In genomic region chr20:49682798-49683197, GRCh38 we compare ENCODE assay signal across 18 cellular contexts. TPM values are rescaled to one million over a fixed set of nuclear protein-coding genes. Genes with fewer than 3 reads are reported as not detected.
DNase-seq lines count a peak whose midpoint lies in the region; ATAC-seq and TF ChIP-seq lines count a peak whose summit lies in the region.
"Had no signal": no experiment of that assay in that cellular context is flagged by ENCODE, and none has a peak within 500 bp of the region (broad histone marks: within the 10 kb centered on the region; RNA-seq: fewer than 3 reads in every experiment).

No MANE protein-coding gene starts in this region.

- H3K27ac ChIP-seq in mammary epithelial cell (ENCODE audit: insufficient read depth, low read depth, low read length) = no peak overlapping the region

- no peaks in the 10 kb centered on the region for H3K9me3 Mint-ChIP-seq in MCF 10A (ENCODE audit: unreplicated experiment)
- H3K9me3 Mint-ChIP-seq in natural killer cell = no peaks in the 10 kb centered on the region
- H3K9me3 Mint-ChIP-seq: CD4-positive, alpha-beta memory T cell had no signal

- H3K4me3 ChIP-seq in mammary epithelial cell (replicated peaks in 1 of 3; ENCODE audit: insufficient read depth in 1 of 3, low read depth in 2 of 3, low read length in 3 of 3) = no peak overlapping the region
- H3K4me3 ChIP-seq: K562 had no signal

- H3K4me1 Mint-ChIP-seq in MCF 10A (ENCODE audit: insufficient read depth, unreplicated experiment) (peaks cover 65% of the 10 kb centered on the region), T-helper 17 cell (peaks cover 35% of the 10 kb centered on the region), natural killer cell (peaks cover 70 to 82% of the 10 kb centered on the region in 2 donors)

- H4K20me1 ChIP-seq in mammary epithelial cell (ENCODE audit: insufficient read depth, low read length) = no peaks in the 10 kb centered on the region

- H3K36me3 ChIP-seq in mammary epithelial cell (ENCODE audit: insufficient read depth, low read length) = no peaks in the 10 kb centered on the region
- H3K36me3 ChIP-seq: BE2C had no signal

- no peaks in the 10 kb centered on the region for H3K27me3 ChIP-seq in mammary epithelial cell (ENCODE audit: insufficient read depth, low read length)
- H3K27me3 ChIP-seq: BE2C had no signal

- H2AFZ ChIP-seq in mammary epithelial cell (ENCODE audit: low read depth, low read length) = no peak overlapping the region

- POLR2A ChIA-PET in MCF 10A (lab: Yijun Ruan, JAX) = interaction anchor here (0.7 to 1.8 kb wide), 2 partner anchors 9 to 15 kb away, joined by 4 to 14 read pairs; no protein-coding TSS in a partner anchor

- H3K4me3 Mint-ChIP-seq in MCF 10A (ENCODE audit: unreplicated experiment) = no peak overlapping the region
- H3K4me3 Mint-ChIP-seq in T-helper 17 cell = peak overlapping the region; percentile 63
- H3K4me3 Mint-ChIP-seq in natural killer cell = peak overlapping the region; percentile 77

- ATAC-seq in T-helper 17 cell (no peak), natural killer cell (no peak), HG03571 (IDR thresholded peaks at IDR 0.05; ENCODE audit: unreplicated experiment) (no peak)
- ATAC-seq: HCT116, K562 had no signal

- in situ Hi-C loops in mammary epithelial cell (cut with MboI; ENCODE audit: low sequenced_read_pairs in 2 of 2) = no loop called here

- H3K27me3 Mint-ChIP-seq in MCF 10A (ENCODE audit: insufficient read depth, unreplicated experiment) (no peaks in the 10 kb centered on the region), T-helper 17 cell (no peaks in the 10 kb centered on the region), natural killer cell (ENCODE audit: low read depth in 2 of 2) (no peaks in the 10 kb centered on the region)
- H3K27me3 Mint-ChIP-seq: CD4-positive, alpha-beta memory T cell had no signal

- DNase-seq in MCF 10A (ENCODE audit: unreplicated experiment) (no peak), mammary epithelial cell (no peak), T-helper 17 cell (no peak), natural killer cell (no peak), mesenteric fat pad (ENCODE audit: low spot score) (no peak), OCI-M1 (lab: John Stamatoyannopoulos, UW) (no peak), SK-N-DZ (ENCODE audit: low spot score) (no peak)
- DNase-seq: 8988T; BE2C; CD4-positive, alpha-beta memory T cell; DMS79; GOT3; NCI-H1694 treated with DMSO at 0.1 percent for 48 hours; RPMI8226; SIG-M5 had no signal

- peaks cover 22% of the 10 kb centered on the region for H3K4me1 ChIP-seq in mammary epithelial cell (ENCODE audit: insufficient read depth, low read length)

- CTCF ChIA-PET in MCF 10A (lab: Yijun Ruan, JAX) (interaction anchor here (0.7 kb wide), 2 partner anchors 28 to 81 kb away, joined by 3 to 4 read pairs; no protein-coding TSS in a partner anchor), mammary epithelial cell (lab: Charles Lee; ENCODE audit: low non-redundant PET) (no interaction called here)

- BruUV-seq in MCF 10A (replicated peaks; lab: Mats Ljungman, UMichigan) = no TSS peak
- BruUV-seq in mammary epithelial cell (replicated peaks; lab: Mats Ljungman, UMichigan) = no TSS peak

- H3K79me2 ChIP-seq in mammary epithelial cell (ENCODE audit: insufficient read depth, low read length) = peaks cover 92% of the 10 kb centered on the region

- no peak overlapping the region for H3K4me2 ChIP-seq in mammary epithelial cell (ENCODE audit: insufficient read depth, low read depth, low read length)

- peaks cover 10% of the 10 kb centered on the region for H3K36me3 Mint-ChIP-seq in MCF 10A (ENCODE audit: insufficient read depth, unreplicated experiment)
- H3K36me3 Mint-ChIP-seq in T-helper 17 cell (ENCODE audit: low read depth) = peaks cover 6% of the 10 kb centered on the region
- H3K36me3 Mint-ChIP-seq in natural killer cell = no peaks in the 10 kb centered on the region

- 80% methylated on average over 4 of the region's 4 CpGs for WGBS in mammary epithelial cell (ENCODE audit: low coverage, missing lambda C conversion rate)

- no peak for TF ChIP-seq CTCF in MCF 10A (IDR thresholded peaks at IDR 0.05; ENCODE audit: unreplicated experiment)
- no peak for TF ChIP-seq CTCF in mammary epithelial cell (conservative IDR thresholded peaks at IDR 0.05 in 1 of 2, IDR thresholded peaks at IDR 0.05 in 1 of 2; ENCODE audit: extremely low read depth in 1 of 2, insufficient read depth in 1 of 2, low read depth in 1 of 2, low read length in 2 of 2)
- TF ChIP-seq CTCF in natural killer cell (IDR thresholded peaks at IDR 0.05) = no peak

- intact Hi-C loops in MCF 10A (cut with micrococcal nuclease) (no loop called here), mammary epithelial cell (cut with micrococcal nuclease) (no loop called here), natural killer cell (cut with micrococcal nuclease) (no loop called here)

- H3K27ac Mint-ChIP-seq in MCF 10A (ENCODE audit: low read depth, unreplicated experiment) (peak overlapping the region; percentile 37), T-helper 17 cell (peak overlapping the region; percentile 12), natural killer cell (peak overlapping the region; percentile 82 to 83)

- H3K9me3 ChIP-seq in mammary epithelial cell (replicated peaks; ENCODE audit: insufficient read depth, low read length) = no peaks in the 10 kb centered on the region
- H3K9me3 ChIP-seq in T-helper 17 cell (ENCODE audit: control insufficient read depth, low read length, poor library complexity, severe bottlenecking) = no peaks in the 10 kb centered on the region
- H3K9me3 ChIP-seq: BE2C had no signal

- dilution Hi-C loops in mammary epithelial cell (cut with HindIII; ENCODE audit: low sequenced_read_pairs) = no loop called here

- H3K9ac ChIP-seq in mammary epithelial cell (ENCODE audit: insufficient read depth, low read length) = no peak overlapping the region

RNA-seq across cellular contexts. Expression of gene B4GALT5, which starts 30.9 kb away (rescaled TPM):
- total RNA-seq in MCF 10A (2022) (17.1 and 19.7 TPM in 2 replicates), mammary epithelial cell (10 to 100 TPM; 22.7 to 22.8 TPM), T-helper 17 cell (10 to 100 TPM; 17.3 to 19.0 TPM), natural killer cell (10 to 100 TPM; 15.5 to 29.1 (median 28.6) TPM), mesenteric fat pad (54.2 TPM)
- 24.0 TPM for polyA plus RNA-seq in mammary epithelial cell
- polyA minus RNA-seq in mammary epithelial cell = 17.7 TPM
- polyA plus RNA-seq in SK-N-DZ (2014; cell fraction: cytosol; rRNA removed) = 47.7 and 55.0 TPM in 2 replicates
- polyA plus RNA-seq in SK-N-DZ (2014; cell fraction: nucleus; rRNA removed) = 15.2 and 18.9 TPM in 2 replicates

Comparison
In these comparisons a context has a peak if more than half of its experiments do, and no peak if none do; other contexts are left out.
1. H3K27ac Mint-ChIP-seq: peak in every context shown above with its lines; median percentile 82 in natural killer cell; 37 in MCF 10A; 12 in T-helper 17 cell.